2 cellular contexts compared by ENCODE assay signal in genomic region chr2:121294881-121295840, GRCh38.
TF ChIP-seq lines count a peak whose summit lies in the region.

No MANE protein-coding gene starts in this region.

TF ChIP-seq in HCT116, 20 proteins besides CTCF, POLR2A, EP300 and RAD21:
- TF ChIP-seq JUND (IDR thresholded peaks at IDR 0.05) (no peak), SIN3A (IDR thresholded peaks at IDR 0.05; ENCODE audit: low read depth) (no peak), EGR1 (IDR thresholded peaks at IDR 0.05; ENCODE audit: low read depth) (no peak), POLR2AphosphoS5 (IDR thresholded peaks at IDR 0.05; ENCODE audit: low read depth, low read length) (no peak), MAX (IDR thresholded peaks at IDR 0.05) (no peak), TCF7L2 (IDR thresholded peaks at IDR 0.05; ENCODE audit: borderline replicate concordance, extremely low read depth, insufficient read depth, insufficient read length) (no peak), EZH2phosphoT487 (IDR thresholded peaks at IDR 0.05; ENCODE audit: borderline replicate concordance) (no peak), SRF (IDR thresholded peaks at IDR 0.05; ENCODE audit: low read depth) (no peak), ZBTB33 (IDR thresholded peaks at IDR 0.05; ENCODE audit: extremely low read depth, insufficient replicate concordance, low read length) (no peak), ATF3 (IDR thresholded peaks at IDR 0.05) (no peak), ZFX (IDR thresholded peaks at IDR 0.05) (no peak), CEBPB (IDR thresholded peaks at IDR 0.05; ENCODE audit: low read depth) (no peak), FOSL1 (IDR thresholded peaks at IDR 0.05; ENCODE audit: low read depth) (no peak)

TF ChIP-seq in H1, 55 proteins besides CTCF, POLR2A, EP300 and RAD21:
- TF ChIP-seq ASH2L (IDR thresholded peaks at IDR 0.05; ENCODE audit: low read length), result no peak
- no peak for TF ChIP-seq SP2 (IDR thresholded peaks at IDR 0.05; ENCODE audit: low read length)
- no peak for TF ChIP-seq ATF2 (IDR thresholded peaks at IDR 0.05; ENCODE audit: low read length)
- TF ChIP-seq SIX5 (IDR thresholded peaks at IDR 0.05; ENCODE audit: low read depth, low read length), result no peak
- no peak for TF ChIP-seq EZH2 (IDR thresholded peaks at IDR 0.05; ENCODE audit: low read depth, low read length, severe bottlenecking)
- TF ChIP-seq SIN3A (conservative IDR thresholded peaks at IDR 0.05 in 1 of 2, IDR thresholded peaks at IDR 0.05 in 1 of 2; ENCODE audit: low read depth in 1 of 2, low read length in 2 of 2), result no peak
- no peak for TF ChIP-seq SAP30 (IDR thresholded peaks at IDR 0.05; ENCODE audit: insufficient read depth, insufficient replicate concordance, low read length)
- TF ChIP-seq JUND (IDR thresholded peaks at IDR 0.05; ENCODE audit: low read length), result no peak
- TF ChIP-seq TAF1 (IDR thresholded peaks at IDR 0.05; ENCODE audit: low read depth, low read length), result no peak
- no peak for TF ChIP-seq CEBPB (IDR thresholded peaks at IDR 0.05; ENCODE audit: low read depth, low read length)
- no peak for TF ChIP-seq KDM4A (IDR thresholded peaks at IDR 0.05; ENCODE audit: low read depth, low read length, severe bottlenecking)
- TF ChIP-seq ATF3 (IDR thresholded peaks at IDR 0.05; ENCODE audit: insufficient read depth, low read depth, low read length), result no peak
- no peak for TF ChIP-seq KDM5A (IDR thresholded peaks at IDR 0.05; ENCODE audit: low read length)
